ENCODE assay signal across 1 cellular context in genomic region chr7:158783595-158783994, GRCh38.
TF ChIP-seq lines count a peak whose summit lies in the region.

No MANE protein-coding gene starts in this region.

TF ChIP-seq in GM23338, 12 proteins besides CTCF, POLR2A, EP300 and RAD21 (continued from another document):
- no peak for TF ChIP-seq ETS1 (IDR thresholded peaks at IDR 0.05)
- no peak for TF ChIP-seq STAT1 (IDR thresholded peaks at IDR 0.05; ENCODE audit: unreplicated experiment)
- no peak for TF ChIP-seq EZH2phosphoT487 (IDR thresholded peaks at IDR 0.05; ENCODE audit: unreplicated experiment)
- no peak for TF ChIP-seq CREB1 (CRISPR knock-in tag; IDR thresholded peaks at IDR 0.05; ENCODE audit: low read depth)
- TF ChIP-seq ZNF331 (CRISPR knock-in tag; IDR thresholded peaks at IDR 0.05; ENCODE audit: low read depth): no peak
- TF ChIP-seq, protein P1, sequence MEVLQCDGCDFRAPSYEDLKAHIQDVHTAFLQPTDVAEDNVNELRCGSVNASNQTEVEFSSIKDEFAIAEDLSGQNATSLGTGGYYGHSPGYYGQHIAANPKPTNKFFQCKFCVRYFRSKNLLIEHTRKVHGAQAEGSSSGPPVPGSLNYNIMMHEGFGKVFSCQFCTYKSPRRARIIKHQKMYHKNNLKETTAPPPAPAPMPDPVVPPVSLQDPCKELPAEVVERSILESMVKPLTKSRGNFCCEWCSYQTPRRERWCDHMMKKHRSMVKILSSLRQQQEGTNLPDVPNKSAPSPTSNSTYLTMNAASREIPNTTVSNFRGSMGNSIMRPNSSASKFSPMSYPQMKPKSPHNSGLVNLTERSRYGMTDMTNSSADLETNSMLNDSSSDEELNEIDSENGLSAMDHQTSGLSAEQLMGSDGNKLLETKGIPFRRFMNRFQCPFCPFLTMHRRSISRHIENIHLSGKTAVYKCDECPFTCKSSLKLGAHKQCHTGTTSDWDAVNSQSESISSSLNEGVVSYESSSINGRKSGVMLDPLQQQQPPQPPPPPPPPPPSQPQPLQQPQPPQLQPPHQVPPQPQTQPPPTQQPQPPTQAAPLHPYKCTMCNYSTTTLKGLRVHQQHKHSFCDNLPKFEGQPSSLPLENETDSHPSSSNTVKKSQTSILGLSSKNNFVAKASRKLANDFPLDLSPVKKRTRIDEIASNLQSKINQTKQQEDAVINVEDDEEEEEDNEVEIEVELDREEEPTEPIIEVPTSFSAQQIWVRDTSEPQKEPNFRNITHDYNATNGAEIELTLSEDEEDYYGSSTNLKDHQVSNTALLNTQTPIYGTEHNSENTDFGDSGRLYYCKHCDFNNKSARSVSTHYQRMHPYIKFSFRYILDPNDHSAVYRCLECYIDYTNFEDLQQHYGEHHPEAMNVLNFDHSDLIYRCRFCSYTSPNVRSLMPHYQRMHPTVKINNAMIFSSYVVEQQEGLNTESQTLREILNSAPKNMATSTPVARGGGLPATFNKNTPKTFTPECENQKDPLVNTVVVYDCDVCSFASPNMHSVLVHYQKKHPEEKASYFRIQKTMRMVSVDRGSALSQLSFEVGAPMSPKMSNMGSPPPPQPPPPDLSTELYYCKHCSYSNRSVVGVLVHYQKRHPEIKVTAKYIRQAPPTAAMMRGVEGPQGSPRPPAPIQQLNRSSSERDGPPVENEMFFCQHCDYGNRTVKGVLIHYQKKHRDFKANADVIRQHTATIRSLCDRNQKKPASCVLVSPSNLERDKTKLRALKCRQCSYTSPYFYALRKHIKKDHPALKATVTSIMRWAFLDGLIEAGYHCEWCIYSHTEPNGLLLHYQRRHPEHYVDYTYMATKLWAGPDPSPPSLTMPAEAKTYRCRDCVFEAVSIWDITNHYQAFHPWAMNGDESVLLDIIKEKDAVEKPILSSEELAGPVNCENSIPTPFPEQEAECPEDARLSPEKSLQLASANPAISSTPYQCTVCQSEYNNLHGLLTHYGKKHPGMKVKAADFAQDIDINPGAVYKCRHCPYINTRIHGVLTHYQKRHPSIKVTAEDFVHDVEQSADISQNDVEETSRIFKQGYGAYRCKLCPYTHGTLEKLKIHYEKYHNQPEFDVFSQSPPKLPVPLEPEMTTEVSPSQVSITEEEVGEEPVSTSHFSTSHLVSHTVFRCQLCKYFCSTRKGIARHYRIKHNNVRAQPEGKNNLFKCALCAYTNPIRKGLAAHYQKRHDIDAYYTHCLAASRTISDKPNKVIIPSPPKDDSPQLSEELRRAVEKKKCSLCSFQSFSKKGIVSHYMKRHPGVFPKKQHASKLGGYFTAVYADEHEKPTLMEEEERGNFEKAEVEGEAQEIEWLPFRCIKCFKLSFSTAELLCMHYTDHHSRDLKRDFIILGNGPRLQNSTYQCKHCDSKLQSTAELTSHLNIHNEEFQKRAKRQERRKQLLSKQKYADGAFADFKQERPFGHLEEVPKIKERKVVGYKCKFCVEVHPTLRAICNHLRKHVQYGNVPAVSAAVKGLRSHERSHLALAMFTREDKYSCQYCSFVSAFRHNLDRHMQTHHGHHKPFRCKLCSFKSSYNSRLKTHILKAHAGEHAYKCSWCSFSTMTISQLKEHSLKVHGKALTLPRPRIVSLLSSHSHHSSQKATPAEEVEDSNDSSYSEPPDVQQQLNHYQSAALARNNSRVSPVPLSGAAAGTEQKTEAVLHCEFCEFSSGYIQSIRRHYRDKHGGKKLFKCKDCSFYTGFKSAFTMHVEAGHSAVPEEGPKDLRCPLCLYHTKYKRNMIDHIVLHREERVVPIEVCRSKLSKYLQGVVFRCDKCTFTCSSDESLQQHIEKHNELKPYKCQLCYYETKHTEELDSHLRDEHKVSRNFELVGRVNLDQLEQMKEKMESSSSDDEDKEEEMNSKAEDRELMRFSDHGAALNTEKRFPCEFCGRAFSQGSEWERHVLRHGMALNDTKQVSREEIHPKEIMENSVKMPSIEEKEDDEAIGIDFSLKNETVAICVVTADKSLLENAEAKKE (CRISPR knock-in tag; IDR thresholded peaks at IDR 0.05): no peak
- no peak for TF ChIP-seq POLR2AphosphoS5 (IDR thresholded peaks at IDR 0.05; ENCODE audit: low read depth)
- TF ChIP-seq JUNB (IDR thresholded peaks at IDR 0.05; ENCODE audit: unreplicated experiment): no peak
- TF ChIP-seq NANOG (IDR thresholded peaks at IDR 0.05; ENCODE audit: borderline replicate concordance): no peak
